Comparison of ENCODE assay signal across 12 cellular contexts in genomic region chr20:3808544-3808943, GRCh38. TPM values are rescaled to one million over a fixed set of nuclear protein-coding genes. Genes with fewer than 3 reads are reported as not detected.
DNase-seq lines count a peak whose midpoint lies in the region; ATAC-seq and TF ChIP-seq lines count a peak whose summit lies in the region.
"Had no signal": no experiment of that assay in that cellular context is flagged by ENCODE, and none has a peak within 500 bp of the region (broad histone marks: within the 10 kb centered on the region; RNA-seq: fewer than 3 reads in every experiment).

No MANE protein-coding gene starts in this region.

- peaks cover 75% of the 10 kb centered on the region for H3K4me1 ChIP-seq in PC-3 (ENCODE audit: insufficient read depth, low read length)
- peaks cover 17 to 20% of the 10 kb centered on the region in 2 donors for H3K4me1 ChIP-seq in breast epithelium
- H3K4me1 ChIP-seq in lung (ENCODE audit: control insufficient read depth in 2 of 2, insufficient read depth in 2 of 2, low read length in 2 of 2), result peaks cover 9 to 29% of the 10 kb centered on the region in 2 donors

- ATAC-seq in PC-3 (no peak), lung (ENCODE audit: insufficient read depth, low FRiP score) (no peak), GM18867 (IDR thresholded peaks at IDR 0.05; ENCODE audit: unreplicated experiment) (no peak), GM19467 (IDR thresholded peaks at IDR 0.05; ENCODE audit: unreplicated experiment) (no peak)

- WGBS in lung, 2 donors, result 75 to 86% methylated on average over 3 of the region's 3 CpGs

- H3K4me3 ChIP-seq in PC-3 (ENCODE audit: low read length) (peak overlapping the region; percentile 18; the same call in 1 of the 2 replicates), breast epithelium (peak overlapping the region in 2 of 3 donors; percentile 10 to 43), lung (no peak overlapping the region)

- H3K4me2 ChIP-seq in PC-3 (ENCODE audit: low read length), result peak overlapping the region; percentile 76
- H3K4me2 ChIP-seq: KMS-11 had no signal

- H3K9me3 ChIP-seq in PC-3 (ENCODE audit: low read length) (no peaks in the 10 kb centered on the region), breast epithelium (peaks cover 0 to 3% of the 10 kb centered on the region in 2 donors), lung (ENCODE audit: control insufficient read depth in 2 of 2, insufficient read depth in 1 of 2, low read length in 1 of 2) (no peaks in the 10 kb centered on the region)

- DNase-seq in PC-3 (no peak), breast epithelium (ENCODE audit: low spot score in 2 of 2) (no peak), lung (ENCODE audit: low spot score) (no peak), NCI-H524 (lab: John Stamatoyannopoulos, UW) (no peak)
- DNase-seq in activated effector memory CD4-positive, alpha-beta T cell treated with Interleukin-2 at 50 U/mL for 16 hours, result no peak
- DNase-seq: activated CD4-positive, alpha-beta T cell treated with anti-CD3 and anti-CD28 coated beads, Interleukin-2, amount 50 U/mL, for 48 hours; stimulated activated CD4-positive, alpha-beta T cell treated with anti-CD3 and anti-CD28 coated beads, Interleukin-4, amount 100 ng/mL, for 1 hour had no signal

- no peaks in the 10 kb centered on the region for H4K20me1 ChIP-seq in PC-3 (ENCODE audit: low read length)

- TSS peak; percentile 85 for BruUV-seq in PC-3 (replicated peaks; lab: Mats Ljungman, UMichigan)

- no peaks in the 10 kb centered on the region for H3K27me3 ChIP-seq in PC-3 (ENCODE audit: low read length)
- H3K27me3 ChIP-seq in breast epithelium, result no peaks in the 10 kb centered on the region
- no peaks in the 10 kb centered on the region for H3K27me3 ChIP-seq in lung (ENCODE audit: control insufficient read depth, insufficient read depth)

- H2AFZ ChIP-seq in PC-3 (ENCODE audit: low read length), result no peak overlapping the region

- H3K79me2 ChIP-seq in PC-3 (ENCODE audit: low read length), result peaks cover 23% of the 10 kb centered on the region

- intact Hi-C loops in PC-3 (cut with micrococcal nuclease), result loop anchor here (1.0 kb wide), 1 partner anchor 12 kb away; the partner anchor contains the start of gene CDC25B
- intact Hi-C loops in breast epithelium (cut with DNase I; ENCODE audit: low total_unique reads), result no loop called here

- peaks cover 14% of the 10 kb centered on the region for H3F3A ChIP-seq in PC-3 (ENCODE audit: low read length, unreplicated experiment)

- CTCF ChIA-PET in PC-3 (lab: Charles Lee), result interaction anchor here (0.6 to 0.9 kb wide), 2 partner anchors 27 to 81 kb away, joined by 3 read pairs; partner anchors contain the start of gene SPEF1

- H3K36me3 ChIP-seq in PC-3 (ENCODE audit: low read depth, low read length), result peaks cover 27% of the 10 kb centered on the region
- no peaks in the 10 kb centered on the region for H3K36me3 ChIP-seq in breast epithelium
- peaks cover 0 to 13% of the 10 kb centered on the region in 2 donors for H3K36me3 ChIP-seq in lung (ENCODE audit: control insufficient read depth in 2 of 2, insufficient read depth in 2 of 2, low read length in 2 of 2)

- no peak for TF ChIP-seq CTCF in PC-3 (conservative IDR thresholded peaks at IDR 0.05; ENCODE audit: low read depth, low read length)
- TF ChIP-seq CTCF in breast epithelium (IDR thresholded peaks at IDR 0.05), result no peak
- no peak for TF ChIP-seq CTCF in lung (IDR thresholded peaks at IDR 0.05; ENCODE audit: control extremely low read depth, extremely low read depth)

- H3K9me2 ChIP-seq in PC-3 (replicated peaks; ENCODE audit: low read length), result no peaks in the 10 kb centered on the region

- H3K27ac ChIP-seq in PC-3 (ENCODE audit: low read length) (peak overlapping the region; percentile 97), breast epithelium (peak overlapping the region; percentile 91 to 95), lung (ENCODE audit: low read depth in 1 of 2, low read length in 1 of 2) (peak overlapping the region; percentile 87 to 96), temporal lobe (ENCODE audit: low read depth, low read length) (peak overlapping the region; percentile 97)
- H3K27ac ChIP-seq: KMS-11 had no signal

- TF ChIP-seq POLR2A in breast epithelium (IDR thresholded peaks at IDR 0.05), result no peak

- H3K9ac ChIP-seq in PC-3 (ENCODE audit: low read length), result peak overlapping the region; percentile 89
- H3K9ac ChIP-seq: KMS-11 had no signal

- POLR2A ChIA-PET in PC-3 (lab: Charles Lee; ENCODE audit: unreplicated experiment), result no interaction called here

RNA-seq across cellular contexts. Expression of gene AP5S1, which starts 11.8 kb away (rescaled TPM):
- total RNA-seq in PC-3 (2014; rRNA removed), result 28.5 and 31.4 TPM in 2 replicates
- 10 to 100 TPM; 11.1 to 13.8 (median 11.8) TPM for total RNA-seq in breast epithelium
- 10 to 100 TPM; 12.4 to 20.7 TPM for total RNA-seq in lung
- 10 to 100 TPM in 1 of 2 donors, 1 to 10 TPM in 1; 8.1 to 11.5 TPM for polyA plus RNA-seq in lung
- 4.2 TPM for total RNA-seq in temporal lobe

RNA-seq across cellular contexts. Expression of gene CDC25B, which starts 12.4 kb away (rescaled TPM):
- 89.7 and 106 TPM in 2 replicates for total RNA-seq in PC-3 (2014; rRNA removed)
- total RNA-seq in breast epithelium, result 10 to 100 TPM; 18.1 to 25.0 (median 22.0) TPM
- 10 to 100 TPM; 65.7 to 88.5 TPM for total RNA-seq in lung
- polyA plus RNA-seq in lung, result 10 to 100 TPM; 47.9 to 68.4 TPM
- total RNA-seq in temporal lobe, result 6.6 TPM

RNA-seq across cellular contexts. Expression of gene CENPB, which starts 22.0 kb away (rescaled TPM):
- total RNA-seq in PC-3 (2014; rRNA removed) (213 and 276 TPM in 2 replicates), breast epithelium (10 to 100 TPM; 55.5 to 69.8 (median 68.2) TPM), lung (100 to 1,000 TPM in 1 of 2 donors, 10 to 100 TPM in 1; 35.9 to 113 TPM), temporal lobe (31.0 TPM)
- 10 to 100 TPM; 72.9 to 85.8 TPM for polyA plus RNA-seq in lung

RNA-seq across cellular contexts. Expression of gene SPEF1, which starts 27.3 kb away (rescaled TPM):
- total RNA-seq in PC-3 (2014; rRNA removed) (2.0 and 2.6 TPM in 2 replicates), breast epithelium (under 1 TPM in 2 of 3 donors, not detected in 1; 0.33 to 0.88 TPM), lung (10 to 100 TPM; 11.7 to 15.5 TPM), temporal lobe (0.98 TPM)
- 10 to 100 TPM in 1 of 2 donors, 1 to 10 TPM in 1; 9.6 to 11.9 TPM for polyA plus RNA-seq in lung
- total RNA-seq: mononuclear cell had no signal

RNA-seq across cellular contexts. Expression of gene MAVS, which starts 38.1 kb away (rescaled TPM):
- total RNA-seq in PC-3 (2014; rRNA removed), result 38.7 and 44.8 TPM in 2 replicates
- 10 to 100 TPM; 23.3 to 32.3 (median 24.6) TPM for total RNA-seq in breast epithelium
- 10 to 100 TPM; 17.8 to 39.6 TPM for total RNA-seq in lung
- 10 to 100 TPM; 13.2 to 24.0 TPM for polyA plus RNA-seq in lung
- total RNA-seq in temporal lobe, result 8.1 TPM
